ENCODE assay signal across 1 cellular context in the genomic region with DNA sequence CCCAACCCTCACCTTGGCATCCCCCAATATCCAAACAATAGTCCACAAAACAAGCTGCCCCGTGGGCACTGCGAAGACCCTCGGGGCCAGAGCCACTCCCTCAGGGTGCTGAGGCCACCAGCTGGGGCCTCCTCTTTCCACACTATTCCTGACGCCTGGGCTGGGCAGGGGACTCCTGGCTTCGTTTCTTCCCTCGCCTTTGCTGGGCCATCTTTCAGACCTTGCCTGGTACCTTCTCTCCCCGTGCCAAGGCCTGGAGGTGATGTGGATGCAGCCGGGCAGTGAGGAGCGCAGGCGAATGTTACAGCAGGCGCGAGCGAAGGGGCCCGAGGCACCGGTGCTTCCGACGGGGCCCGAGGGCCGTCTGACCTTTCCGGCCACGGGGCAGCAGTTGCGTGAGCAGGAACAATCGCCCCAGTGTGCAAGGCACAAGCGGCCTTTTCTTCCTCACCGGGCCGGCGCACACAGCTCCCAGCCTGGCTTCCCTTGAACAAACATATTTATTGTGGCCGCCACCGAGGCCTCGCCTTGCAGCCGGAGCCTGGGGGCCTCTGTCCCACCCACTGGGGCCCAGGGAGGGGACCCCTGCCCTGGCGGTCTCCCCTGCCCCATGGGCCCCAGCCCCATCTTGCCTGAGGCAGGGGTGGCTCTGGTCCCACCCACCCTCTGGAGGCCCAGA.
TF ChIP-seq lines count a peak whose summit lies in the region.

No MANE protein-coding gene starts in this region.

TF ChIP-seq in HepG2, 621 proteins besides CTCF, POLR2A, EP300 and RAD21 (continued from another document and continues in another):
- TF ChIP-seq ZNF496 (CRISPR knock-in tag; IDR thresholded peaks at IDR 0.05; ENCODE audit: insufficient replicate concordance) (no peak), ZKSCAN1 (IDR thresholded peaks at IDR 0.05; ENCODE audit: low read length) (no peak), ZNF788 (CRISPR knock-in tag; IDR thresholded peaks at IDR 0.05; ENCODE audit: borderline replicate concordance) (peak; percentile 99), ZNF253 (CRISPR knock-in tag; IDR thresholded peaks at IDR 0.05; ENCODE audit: borderline replicate concordance) (peak; percentile 77; the same call in 1 of the 2 replicates), KDM5B (CRISPR knock-in tag; IDR thresholded peaks at IDR 0.05; ENCODE audit: borderline replicate concordance) (peak; percentile 83), MIXL1 (CRISPR knock-in tag; IDR thresholded peaks at IDR 0.05) (0 out of 2 replicates have a peak, but pooled peaks have one; percentile 31), ZZZ3 (CRISPR knock-in tag; IDR thresholded peaks at IDR 0.05; ENCODE audit: borderline replicate concordance) (no peak), FIP1L1 (IDR thresholded peaks at IDR 0.05; ENCODE audit: borderline replicate concordance, insufficient read depth, low read depth, low read length) (peak; percentile 82; the same call in 1 of the 2 replicates), PHF21A (CRISPR knock-in tag; IDR thresholded peaks at IDR 0.05) (peak; percentile 92), ZNF563 (CRISPR knock-in tag; IDR thresholded peaks at IDR 0.05) (peak; percentile 74), CBX2 (IDR thresholded peaks at IDR 0.05; ENCODE audit: low read depth, low read length) (no peak), CBX2 (CRISPR knock-in tag; IDR thresholded peaks at IDR 0.05; ENCODE audit: low read depth) (no peak), ZBTB21 (CRISPR knock-in tag; IDR thresholded peaks at IDR 0.05) (0 out of 2 replicates have a peak, but pooled peaks have one; percentile 45), TP53 (CRISPR knock-in tag; conservative IDR thresholded peaks at IDR 0.05) (peak; percentile 85; the same call in 1 of the 2 replicates), FOXK1 (CRISPR knock-in tag; IDR thresholded peaks at IDR 0.05; ENCODE audit: borderline replicate concordance, low read depth) (no peak), TCF12 (IDR thresholded peaks at IDR 0.05) (no peak), TCF12 (CRISPR knock-in tag; IDR thresholded peaks at IDR 0.05) (0 out of 2 replicates have a peak, but pooled peaks have one; percentile 17), CENPX (CRISPR knock-in tag; IDR thresholded peaks at IDR 0.05) (no peak), HNRNPLL (IDR thresholded peaks at IDR 0.05; ENCODE audit: low read depth, low read length, poor library complexity, severe bottlenecking) (peak; percentile 82), RBM22 (optimal IDR thresholded peaks at IDR 0.05; ENCODE audit: low read length) (no peak), SMAD1 (CRISPR knock-in tag; IDR thresholded peaks at IDR 0.05; ENCODE audit: borderline replicate concordance, low read depth) (no peak), TBL1XR1 (IDR thresholded peaks at IDR 0.05; ENCODE audit: borderline replicate concordance, low read length, partially characterized antibody) (peak; percentile 15), MTF2 (CRISPR knock-in tag; IDR thresholded peaks at IDR 0.05; ENCODE audit: borderline replicate concordance) (no peak; the same call in 1 of the 2 replicates), AGO2 (optimal IDR thresholded peaks at IDR 0.05; ENCODE audit: low read depth, low read length) (peak; percentile 88), IRF1 (CRISPR knock-in tag; IDR thresholded peaks at IDR 0.05; ENCODE audit: low read depth) (no peak), REXO4 (CRISPR knock-in tag; IDR thresholded peaks at IDR 0.05; ENCODE audit: borderline replicate concordance) (0 out of 2 replicates have a peak, but pooled peaks have one; percentile 19), ZNF160 (CRISPR knock-in tag; IDR thresholded peaks at IDR 0.05) (peak; percentile 30; the same call in 1 of the 2 replicates), ZC3H4 (CRISPR knock-in tag; IDR thresholded peaks at IDR 0.05; ENCODE audit: borderline replicate concordance) (peak; percentile 81; the same call in 1 of the 2 replicates), ZFP82 (CRISPR knock-in tag; IDR thresholded peaks at IDR 0.05; ENCODE audit: borderline replicate concordance) (no peak), FLYWCH1 (CRISPR knock-in tag; IDR thresholded peaks at IDR 0.05) (no peak), EHMT2 (IDR thresholded peaks at IDR 0.05; ENCODE audit: borderline replicate concordance, low read depth, low read length) (no peak), ZNF3 (CRISPR knock-in tag; IDR thresholded peaks at IDR 0.05) (no peak; the same call in 1 of the 2 replicates), U2AF1 (optimal IDR thresholded peaks at IDR 0.05; ENCODE audit: low read depth, low read length) (no peak), CEBPZ (IDR thresholded peaks at IDR 0.05; ENCODE audit: low read length) (no peak)
- TF ChIP-seq, protein P1, sequence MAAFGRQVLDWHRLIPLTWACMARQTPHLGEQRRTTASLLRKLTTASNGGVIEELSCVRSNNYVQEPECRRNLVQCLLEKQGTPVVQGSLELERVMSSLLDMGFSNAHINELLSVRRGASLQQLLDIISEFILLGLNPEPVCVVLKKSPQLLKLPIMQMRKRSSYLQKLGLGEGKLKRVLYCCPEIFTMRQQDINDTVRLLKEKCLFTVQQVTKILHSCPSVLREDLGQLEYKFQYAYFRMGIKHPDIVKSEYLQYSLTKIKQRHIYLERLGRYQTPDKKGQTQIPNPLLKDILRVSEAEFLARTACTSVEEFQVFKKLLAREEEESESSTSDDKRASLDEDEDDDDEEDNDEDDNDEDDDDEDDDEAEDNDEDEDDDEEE (CRISPR knock-in tag; IDR thresholded peaks at IDR 0.05), result peak; percentile 72; the same call in 1 of the 2 replicates
- TF ChIP-seq, protein P2, sequence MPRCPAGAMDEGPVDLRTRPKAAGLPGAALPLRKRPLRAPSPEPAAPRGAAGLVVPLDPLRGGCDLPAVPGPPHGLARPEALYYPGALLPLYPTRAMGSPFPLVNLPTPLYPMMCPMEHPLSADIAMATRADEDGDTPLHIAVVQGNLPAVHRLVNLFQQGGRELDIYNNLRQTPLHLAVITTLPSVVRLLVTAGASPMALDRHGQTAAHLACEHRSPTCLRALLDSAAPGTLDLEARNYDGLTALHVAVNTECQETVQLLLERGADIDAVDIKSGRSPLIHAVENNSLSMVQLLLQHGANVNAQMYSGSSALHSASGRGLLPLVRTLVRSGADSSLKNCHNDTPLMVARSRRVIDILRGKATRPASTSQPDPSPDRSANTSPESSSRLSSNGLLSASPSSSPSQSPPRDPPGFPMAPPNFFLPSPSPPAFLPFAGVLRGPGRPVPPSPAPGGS (CRISPR knock-in tag; IDR thresholded peaks at IDR 0.05), result 0 out of 2 replicates have a peak, but pooled peaks have one; percentile 49
- TF ChIP-seq, protein P3, sequence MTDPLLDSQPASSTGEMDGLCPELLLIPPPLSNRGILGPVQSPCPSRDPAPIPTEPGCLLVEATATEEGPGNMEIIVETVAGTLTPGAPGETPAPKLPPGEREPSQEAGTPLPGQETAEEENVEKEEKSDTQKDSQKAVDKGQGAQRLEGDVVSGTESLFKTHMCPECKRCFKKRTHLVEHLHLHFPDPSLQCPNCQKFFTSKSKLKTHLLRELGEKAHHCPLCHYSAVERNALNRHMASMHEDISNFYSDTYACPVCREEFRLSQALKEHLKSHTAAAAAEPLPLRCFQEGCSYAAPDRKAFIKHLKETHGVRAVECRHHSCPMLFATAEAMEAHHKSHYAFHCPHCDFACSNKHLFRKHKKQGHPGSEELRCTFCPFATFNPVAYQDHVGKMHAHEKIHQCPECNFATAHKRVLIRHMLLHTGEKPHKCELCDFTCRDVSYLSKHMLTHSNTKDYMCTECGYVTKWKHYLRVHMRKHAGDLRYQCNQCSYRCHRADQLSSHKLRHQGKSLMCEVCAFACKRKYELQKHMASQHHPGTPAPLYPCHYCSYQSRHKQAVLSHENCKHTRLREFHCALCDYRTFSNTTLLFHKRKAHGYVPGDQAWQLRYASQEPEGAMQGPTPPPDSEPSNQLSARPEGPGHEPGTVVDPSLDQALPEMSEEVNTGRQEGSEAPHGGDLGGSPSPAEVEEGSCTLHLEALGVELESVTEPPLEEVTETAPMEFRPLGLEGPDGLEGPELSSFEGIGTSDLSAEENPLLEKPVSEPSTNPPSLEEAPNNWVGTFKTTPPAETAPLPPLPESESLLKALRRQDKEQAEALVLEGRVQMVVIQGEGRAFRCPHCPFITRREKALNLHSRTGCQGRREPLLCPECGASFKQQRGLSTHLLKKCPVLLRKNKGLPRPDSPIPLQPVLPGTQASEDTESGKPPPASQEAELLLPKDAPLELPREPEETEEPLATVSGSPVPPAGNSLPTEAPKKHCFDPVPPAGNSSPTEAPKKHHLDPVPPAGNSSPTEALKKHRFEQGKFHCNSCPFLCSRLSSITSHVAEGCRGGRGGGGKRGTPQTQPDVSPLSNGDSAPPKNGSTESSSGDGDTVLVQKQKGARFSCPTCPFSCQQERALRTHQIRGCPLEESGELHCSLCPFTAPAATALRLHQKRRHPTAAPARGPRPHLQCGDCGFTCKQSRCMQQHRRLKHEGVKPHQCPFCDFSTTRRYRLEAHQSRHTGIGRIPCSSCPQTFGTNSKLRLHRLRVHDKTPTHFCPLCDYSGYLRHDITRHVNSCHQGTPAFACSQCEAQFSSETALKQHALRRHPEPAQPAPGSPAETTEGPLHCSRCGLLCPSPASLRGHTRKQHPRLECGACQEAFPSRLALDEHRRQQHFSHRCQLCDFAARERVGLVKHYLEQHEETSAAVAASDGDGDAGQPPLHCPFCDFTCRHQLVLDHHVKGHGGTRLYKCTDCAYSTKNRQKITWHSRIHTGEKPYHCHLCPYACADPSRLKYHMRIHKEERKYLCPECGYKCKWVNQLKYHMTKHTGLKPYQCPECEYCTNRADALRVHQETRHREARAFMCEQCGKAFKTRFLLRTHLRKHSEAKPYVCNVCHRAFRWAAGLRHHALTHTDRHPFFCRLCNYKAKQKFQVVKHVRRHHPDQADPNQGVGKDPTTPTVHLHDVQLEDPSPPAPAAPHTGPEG (CRISPR knock-in tag; IDR thresholded peaks at IDR 0.05), result peak; percentile 83; the same call in 1 of the 2 replicates
- TF ChIP-seq, protein P4, sequence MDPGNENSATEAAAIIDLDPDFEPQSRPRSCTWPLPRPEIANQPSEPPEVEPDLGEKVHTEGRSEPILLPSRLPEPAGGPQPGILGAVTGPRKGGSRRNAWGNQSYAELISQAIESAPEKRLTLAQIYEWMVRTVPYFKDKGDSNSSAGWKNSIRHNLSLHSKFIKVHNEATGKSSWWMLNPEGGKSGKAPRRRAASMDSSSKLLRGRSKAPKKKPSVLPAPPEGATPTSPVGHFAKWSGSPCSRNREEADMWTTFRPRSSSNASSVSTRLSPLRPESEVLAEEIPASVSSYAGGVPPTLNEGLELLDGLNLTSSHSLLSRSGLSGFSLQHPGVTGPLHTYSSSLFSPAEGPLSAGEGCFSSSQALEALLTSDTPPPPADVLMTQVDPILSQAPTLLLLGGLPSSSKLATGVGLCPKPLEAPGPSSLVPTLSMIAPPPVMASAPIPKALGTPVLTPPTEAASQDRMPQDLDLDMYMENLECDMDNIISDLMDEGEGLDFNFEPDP (CRISPR knock-in tag; conservative IDR thresholded peaks at IDR 0.05), result no peak
- TF ChIP-seq, protein P5, sequence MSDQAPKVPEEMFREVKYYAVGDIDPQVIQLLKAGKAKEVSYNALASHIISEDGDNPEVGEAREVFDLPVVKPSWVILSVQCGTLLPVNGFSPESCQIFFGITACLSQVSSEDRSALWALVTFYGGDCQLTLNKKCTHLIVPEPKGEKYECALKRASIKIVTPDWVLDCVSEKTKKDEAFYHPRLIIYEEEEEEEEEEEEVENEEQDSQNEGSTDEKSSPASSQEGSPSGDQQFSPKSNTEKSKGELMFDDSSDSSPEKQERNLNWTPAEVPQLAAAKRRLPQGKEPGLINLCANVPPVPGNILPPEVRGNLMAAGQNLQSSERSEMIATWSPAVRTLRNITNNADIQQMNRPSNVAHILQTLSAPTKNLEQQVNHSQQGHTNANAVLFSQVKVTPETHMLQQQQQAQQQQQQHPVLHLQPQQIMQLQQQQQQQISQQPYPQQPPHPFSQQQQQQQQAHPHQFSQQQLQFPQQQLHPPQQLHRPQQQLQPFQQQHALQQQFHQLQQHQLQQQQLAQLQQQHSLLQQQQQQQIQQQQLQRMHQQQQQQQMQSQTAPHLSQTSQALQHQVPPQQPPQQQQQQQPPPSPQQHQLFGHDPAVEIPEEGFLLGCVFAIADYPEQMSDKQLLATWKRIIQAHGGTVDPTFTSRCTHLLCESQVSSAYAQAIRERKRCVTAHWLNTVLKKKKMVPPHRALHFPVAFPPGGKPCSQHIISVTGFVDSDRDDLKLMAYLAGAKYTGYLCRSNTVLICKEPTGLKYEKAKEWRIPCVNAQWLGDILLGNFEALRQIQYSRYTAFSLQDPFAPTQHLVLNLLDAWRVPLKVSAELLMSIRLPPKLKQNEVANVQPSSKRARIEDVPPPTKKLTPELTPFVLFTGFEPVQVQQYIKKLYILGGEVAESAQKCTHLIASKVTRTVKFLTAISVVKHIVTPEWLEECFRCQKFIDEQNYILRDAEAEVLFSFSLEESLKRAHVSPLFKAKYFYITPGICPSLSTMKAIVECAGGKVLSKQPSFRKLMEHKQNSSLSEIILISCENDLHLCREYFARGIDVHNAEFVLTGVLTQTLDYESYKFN (CRISPR knock-in tag; conservative IDR thresholded peaks at IDR 0.05), result peak; percentile 89
